26 cellular contexts compared by ENCODE assay signal in the genomic region with DNA sequence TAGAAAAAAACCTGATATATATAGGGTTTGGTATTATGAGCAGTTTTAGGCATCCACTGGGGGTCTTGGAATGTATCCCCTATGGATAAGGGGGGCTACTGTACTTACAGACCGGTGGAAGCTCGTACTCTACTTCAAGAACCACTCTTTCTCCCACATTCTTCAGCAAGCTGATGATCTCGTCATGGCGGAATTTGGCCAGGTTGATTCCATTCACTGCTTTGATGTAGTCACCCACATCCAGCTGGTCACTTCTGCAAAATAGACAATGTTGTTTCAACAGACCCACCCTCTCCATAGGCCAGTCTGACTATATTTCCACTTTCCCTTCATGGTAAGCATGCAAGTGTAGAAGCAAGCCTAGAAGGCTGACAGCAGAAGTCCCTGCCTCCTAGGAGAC.
DNase-seq lines count a peak whose midpoint lies in the region; ATAC-seq and TF ChIP-seq lines count a peak whose summit lies in the region.
"Had no signal": no experiment of that assay in that cellular context is flagged by ENCODE, and none has a peak within 500 bp of the region (broad histone marks: within the 10 kb centered on the region; RNA-seq: fewer than 3 reads in every experiment).

No MANE protein-coding gene starts in this region.

- H3K27ac ChIP-seq in endodermal cell (ENCODE audit: low read depth, low read length) (no peak overlapping the region), esophagus muscularis mucosa (replicated peaks in 1 of 4) (no peak overlapping the region)
- H3K27ac ChIP-seq: brain microvascular endothelial cell, C4-2B, coronary artery, ovary, uterus had no signal

- intact Hi-C loops in esophagus muscularis mucosa (cut with DNase I) = no loop called here

- H3K36me3 ChIP-seq in endodermal cell (ENCODE audit: control insufficient read depth, insufficient read depth, low read length) (no peaks in the 10 kb centered on the region), kidney epithelial cell (ENCODE audit: control insufficient read depth, insufficient read depth, low read length) (no peaks in the 10 kb centered on the region), esophagus muscularis mucosa (no peaks in the 10 kb centered on the region)
- H3K36me3 ChIP-seq: brain microvascular endothelial cell, ovary, uterus had no signal

- no peak for TF ChIP-seq CTCF in endodermal cell (conservative IDR thresholded peaks at IDR 0.05)
- no peak for TF ChIP-seq CTCF in kidney epithelial cell (IDR thresholded peaks at IDR 0.05; ENCODE audit: insufficient read depth, low read length, poor library complexity, severe bottlenecking)
- TF ChIP-seq CTCF in esophagus muscularis mucosa (IDR thresholded peaks at IDR 0.05) = no peak

- H3K4me1 ChIP-seq in endodermal cell (ENCODE audit: control insufficient read depth, insufficient read depth, low read length) (no peaks in the 10 kb centered on the region), esophagus muscularis mucosa (peaks cover 0 to 5% (median 0%) of the 10 kb centered on the region in 4 donors)
- H3K4me1 ChIP-seq: uterus had no signal

- no peak for TF ChIP-seq EP300 in esophagus muscularis mucosa (IDR thresholded peaks at IDR 0.05)

- peak overlapping the region; percentile 32 for H3K27ac Mint-ChIP-seq in endodermal cell
- H3K27ac Mint-ChIP-seq: activated naive CD8-positive, alpha-beta T cell treated with anti-CD3 and anti-CD28 coated beads for 36 hours; activated T-helper 17 cell treated with anti-CD3 and anti-CD28 coated beads, Interleukin-2, amount 50 U/mL, for 72 hours; naive thymus-derived CD8-positive, alpha-beta T cell had no signal

- WGBS in endodermal cell (ENCODE audit: insufficient coverage in 1 of 2, insufficient read length in 1 of 2), 2 experiments = 87 to 92% methylated on average over 4 of the region's 4 CpGs
- 91% methylated on average over 4 of the region's 4 CpGs for WGBS in esophagus muscularis mucosa

- no peak for TF ChIP-seq POLR2A in esophagus muscularis mucosa (IDR thresholded peaks at IDR 0.05; ENCODE audit: low read depth)

- H3K4me3 ChIP-seq in endodermal cell (ENCODE audit: low read length) (no peak overlapping the region), kidney epithelial cell (ENCODE audit: low read depth, low read length) (no peak overlapping the region), esophagus muscularis mucosa (no peak overlapping the region)
- H3K4me3 ChIP-seq: coronary artery, ovary, uterus had no signal

- H3K4me3 Mint-ChIP-seq in endodermal cell = no peak overlapping the region
- H3K4me3 Mint-ChIP-seq: activated naive CD8-positive, alpha-beta T cell treated with anti-CD3 and anti-CD28 coated beads for 36 hours; activated T-helper 17 cell treated with anti-CD3 and anti-CD28 coated beads, Interleukin-2, amount 50 U/mL, for 72 hours; naive thymus-derived CD8-positive, alpha-beta T cell had no signal

- no peak overlapping the region for H3K9ac ChIP-seq in endodermal cell (ENCODE audit: extremely low read depth, low read length, poor library complexity, severe bottlenecking)

- ATAC-seq in HG02885 (IDR thresholded peaks at IDR 0.05; ENCODE audit: poor library complexity, unreplicated experiment) = no peak
- ATAC-seq: activated T-helper 17 cell treated with anti-CD3 and anti-CD28 coated beads, Interleukin-2, amount 50 U/mL, for 72 hours; left cardiac atrium; naive thymus-derived CD8-positive, alpha-beta T cell; right cardiac atrium had no signal

- H3K9me3 ChIP-seq in endodermal cell (ENCODE audit: control insufficient read depth, low read length) = no peaks in the 10 kb centered on the region
- H3K9me3 ChIP-seq in esophagus muscularis mucosa = no peaks in the 10 kb centered on the region
- H3K9me3 ChIP-seq: ovary, uterus had no signal

- DNase-seq in EL (peak; percentile 6), NCI-H446 treated with DMSO at 0.1 percent for 48 hours (lab: John Stamatoyannopoulos, UW) (peak; percentile 48), endodermal cell (peak; percentile 88), kidney epithelial cell (ENCODE audit: low read depth) (peak; percentile 37), UCSD-AML1 (lab: John Stamatoyannopoulos, UW; ENCODE audit: unreplicated experiment) (no peak), nucleus accumbens (lab: John Stamatoyannopoulos, UW) (no peak), esophagus muscularis mucosa (ENCODE audit: extremely low spot score) (no peak)
- DNase-seq: activated CD4-positive, alpha-beta T cell treated with anti-CD3 and anti-CD28 coated beads for 48 hours; activated naive CD8-positive, alpha-beta T cell treated with anti-CD3 and anti-CD28 coated beads for 36 hours; brain microvascular endothelial cell; GOT3; head of caudate nucleus; KG1; left cardiac atrium; naive thymus-derived CD8-positive, alpha-beta T cell; NCI-H1048; NCI-H2107; NCI-H524 treated with DMSO at 0.1 percent for 48 hours; ovary; right cardiac atrium; substantia nigra; uterus had no signal

- peaks cover 4% of the 10 kb centered on the region for H3K4me1 Mint-ChIP-seq in endodermal cell
- H3K4me1 Mint-ChIP-seq: activated naive CD8-positive, alpha-beta T cell treated with anti-CD3 and anti-CD28 coated beads for 36 hours; activated T-helper 17 cell treated with anti-CD3 and anti-CD28 coated beads, Interleukin-2, amount 50 U/mL, for 72 hours; naive thymus-derived CD8-positive, alpha-beta T cell had no signal

- no peaks in the 10 kb centered on the region for H3K9me3 Mint-ChIP-seq in endodermal cell
- H3K9me3 Mint-ChIP-seq: activated naive CD8-positive, alpha-beta T cell treated with anti-CD3 and anti-CD28 coated beads for 36 hours; activated T-helper 17 cell treated with anti-CD3 and anti-CD28 coated beads, Interleukin-2, amount 50 U/mL, for 72 hours; naive thymus-derived CD8-positive, alpha-beta T cell had no signal

- H3K27me3 Mint-ChIP-seq in endodermal cell (ENCODE audit: insufficient read depth) = no peaks in the 10 kb centered on the region
- H3K27me3 Mint-ChIP-seq: activated naive CD8-positive, alpha-beta T cell treated with anti-CD3 and anti-CD28 coated beads for 36 hours; naive thymus-derived CD8-positive, alpha-beta T cell had no signal

- H3K27me3 ChIP-seq in endodermal cell (ENCODE audit: control insufficient read depth, insufficient read depth, low read length, poor library complexity, severe bottlenecking) (no peaks in the 10 kb centered on the region), kidney epithelial cell (ENCODE audit: control insufficient read depth, insufficient read depth, low read length) (no peaks in the 10 kb centered on the region), esophagus muscularis mucosa (no peaks in the 10 kb centered on the region)
- H3K27me3 ChIP-seq: brain microvascular endothelial cell, ovary, uterus had no signal

- H3K36me3 Mint-ChIP-seq in endodermal cell (ENCODE audit: low read depth) = no peaks in the 10 kb centered on the region
- H3K36me3 Mint-ChIP-seq: activated naive CD8-positive, alpha-beta T cell treated with anti-CD3 and anti-CD28 coated beads for 36 hours had no signal

Comparison
In these comparisons a context has a peak if more than half of its experiments do, and no peak if none do; other contexts are left out.
1. DNase-seq: peak in EL (single experiment), NCI-H446 treated with DMSO at 0.1 percent for 48 hours (single experiment), endodermal cell (single experiment) and kidney epithelial cell (single experiment); none in UCSD-AML1 (single experiment), nucleus accumbens (0 of 56) and esophagus muscularis mucosa (single experiment).